23 cellular contexts compared by ENCODE assay signal in the genomic region with DNA sequence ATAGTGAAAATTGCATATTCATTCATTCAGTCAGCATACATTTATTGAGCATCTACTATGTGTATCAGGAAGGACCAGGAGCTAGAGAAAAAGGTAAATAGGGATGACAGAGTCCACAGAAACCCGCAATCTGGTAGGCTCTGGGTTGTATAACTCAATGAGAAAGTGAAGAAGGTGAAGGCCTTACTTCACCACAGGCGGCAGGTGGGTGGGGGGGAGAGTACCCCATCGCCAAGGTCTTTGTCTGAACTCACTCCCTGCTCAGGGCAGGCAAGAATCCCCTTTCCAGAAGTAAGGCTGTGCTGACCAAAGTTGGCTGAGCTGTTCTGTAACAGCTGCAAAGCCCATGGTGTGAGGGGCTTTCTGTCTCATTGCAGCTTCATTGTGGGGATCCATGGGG.
DNase-seq lines count a peak whose midpoint lies in the region; ATAC-seq, FAIRE-seq and TF ChIP-seq lines count a peak whose summit lies in the region.
"Had no signal": no experiment of that assay in that cellular context is flagged by ENCODE, and none has a peak within 500 bp of the region (broad histone marks: within the 10 kb centered on the region; RNA-seq: fewer than 3 reads in every experiment).

No MANE protein-coding gene starts in this region.

- no peak overlapping the region for H3K4me2 ChIP-seq in astrocyte (ENCODE audit: low read length)

- H3K79me2 ChIP-seq in astrocyte (ENCODE audit: insufficient read depth, low read length), result no peaks in the 10 kb centered on the region

- H3K27me3 Mint-ChIP-seq in astrocyte (ENCODE audit: low read depth, unreplicated experiment), result no peaks in the 10 kb centered on the region

- no peak for TF ChIP-seq CTCF in astrocyte (IDR thresholded peaks at IDR 0.05; ENCODE audit: insufficient read depth, low read depth, low read length)

- no peaks in the 10 kb centered on the region for H3K36me3 ChIP-seq in astrocyte (ENCODE audit: insufficient read depth, low read length)
- H3K36me3 ChIP-seq: HAP-1 had no signal

- no peaks in the 10 kb centered on the region for H3K9me3 ChIP-seq in astrocyte (ENCODE audit: insufficient read depth, low read depth, low read length)
- H3K9me3 ChIP-seq: HAP-1 had no signal

- H3K4me1 Mint-ChIP-seq in astrocyte (ENCODE audit: low read depth, unreplicated experiment), result peaks cover 29% of the 10 kb centered on the region
- H3K4me1 Mint-ChIP-seq: B cell, IgD-negative memory B cell had no signal

- no peaks in the 10 kb centered on the region for H3K4me1 ChIP-seq in astrocyte (ENCODE audit: insufficient read depth, low read length)
- H3K4me1 ChIP-seq: HAP-1 had no signal

- peak overlapping the region; percentile 58 for H3K27ac Mint-ChIP-seq in astrocyte (ENCODE audit: unreplicated experiment)
- H3K27ac Mint-ChIP-seq: B cell; CD4-positive, alpha-beta T cell; IgD-negative memory B cell had no signal

- H3K27ac ChIP-seq in astrocyte (ENCODE audit: low read depth, low read length), result no peak overlapping the region

- ATAC-seq in HG02759 (IDR thresholded peaks at IDR 0.05; ENCODE audit: unreplicated experiment), result no peak

- H3K4me3 ChIP-seq in astrocyte (ENCODE audit: insufficient read depth, low read depth, low read length), result no peak overlapping the region
- H3K4me3 ChIP-seq: HAP-1 had no signal

- H4K20me1 ChIP-seq in astrocyte (ENCODE audit: insufficient read depth, low read length), result no peaks in the 10 kb centered on the region

- peaks cover 6% of the 10 kb centered on the region for H3K9me3 Mint-ChIP-seq in astrocyte (ENCODE audit: unreplicated experiment)
- H3K9me3 Mint-ChIP-seq: CD4-positive, alpha-beta T cell had no signal

- FAIRE-seq in astrocyte (lab: Jason Lieb, UNC) (no peak), frontal cortex (lab: Jason Lieb, UNC) (no peak)
- FAIRE-seq: D721Med, G401.6, GM12891, GM19239 had no signal

- no peak overlapping the region for H2AFZ ChIP-seq in astrocyte (ENCODE audit: low read depth, low read length)

- no peaks in the 10 kb centered on the region for H3K36me3 Mint-ChIP-seq in astrocyte (ENCODE audit: low read depth, unreplicated experiment)

- no peaks in the 10 kb centered on the region for H3K27me3 ChIP-seq in astrocyte (ENCODE audit: insufficient read depth, low read length)

- H3K9ac ChIP-seq in astrocyte (ENCODE audit: low read length), result no peak overlapping the region

- H3K4me3 Mint-ChIP-seq in astrocyte (ENCODE audit: unreplicated experiment), result no peak overlapping the region
- H3K4me3 Mint-ChIP-seq: B cell; CD4-positive, alpha-beta T cell; HFFc6; IgD-negative memory B cell had no signal

- DNase-seq in D341Med (ENCODE audit: low spot score) (peak; percentile 2), astrocyte (ENCODE audit: low read depth) (no peak), iPS-NIHi7 (ENCODE audit: extremely low spot score) (peak; percentile 0), NCI-H146 (lab: John Stamatoyannopoulos, UW) (no peak), inferior parietal cortex (ENCODE audit: extremely low spot score) (no peak), frontal cortex (ENCODE audit: low spot score in 2 of 2) (no peak)
- DNase-seq: ACHN; C1 segment of cervical spinal cord; CD4-positive, alpha-beta T cell; DMS153; DMS79 treated with DMSO at 0.1 percent for 48 hours; EL; GOT3; HFFc6; KG1 had no signal

Comparison
In these comparisons a context has a peak if more than half of its experiments do, and no peak if none do; other contexts are left out.
1. DNase-seq: peak in D341Med (single experiment) and iPS-NIHi7 (single experiment); none in astrocyte (single experiment), NCI-H146 (single experiment), inferior parietal cortex (single experiment) and frontal cortex (0 of 2).